ENCODE assay signal across 22 cellular contexts in genomic region chr2:102437122-102437521, GRCh38. TPM values are rescaled to one million over a fixed set of nuclear protein-coding genes. Genes with fewer than 3 reads are reported as not detected.
"Had no signal": no experiment of that assay in that cellular context is flagged by ENCODE, and none has a peak within 500 bp of the region (broad histone marks: within the 10 kb centered on the region; RNA-seq: fewer than 3 reads in every experiment).

No MANE protein-coding gene starts in this region.

- H3K4me1 ChIP-seq: adrenal gland, body of pancreas, prostate gland, right lobe of liver, SJSA1, testis, upper lobe of right lung had no signal

- H3K9me3 Mint-ChIP-seq: naive thymus-derived CD8-positive, alpha-beta T cell had no signal

- H3K27ac ChIP-seq: adrenal gland, body of pancreas, prostate gland, right lobe of liver, SJSA1, testis, upper lobe of right lung had no signal

- H3K27me3 ChIP-seq: adrenal gland, body of pancreas, right lobe of liver, SJSA1, spleen, testis, upper lobe of right lung had no signal

- H3K36me3 Mint-ChIP-seq: naive thymus-derived CD8-positive, alpha-beta T cell had no signal

- H3K9me3 ChIP-seq: adrenal gland, body of pancreas, heart right ventricle, prostate gland, right lobe of liver, SJSA1, spleen, testis, upper lobe of right lung had no signal

- H3K27ac Mint-ChIP-seq: activated CD8-positive, alpha-beta memory T cell treated with anti-CD3 and anti-CD28 coated beads, Interleukin-2, amount 10 ng/mL, durations not matched to agents 7 days and 5 days had no signal

- ATAC-seq: activated CD8-positive, alpha-beta memory T cell treated with anti-CD3 and anti-CD28 coated beads, Interleukin-2, amount 10 ng/mL, durations not matched to agents 7 days and 5 days; body of pancreas; left lobe of liver; naive thymus-derived CD8-positive, alpha-beta T cell; upper lobe of right lung had no signal

- H3K36me3 ChIP-seq: adrenal gland, heart right ventricle, prostate gland, right lobe of liver, SJSA1, upper lobe of right lung had no signal

- H3K4me3 ChIP-seq: adrenal gland, body of pancreas, heart right ventricle, prostate gland, right lobe of liver, SJSA1, testis, upper lobe of right lung had no signal

- H3K27me3 Mint-ChIP-seq: activated CD8-positive, alpha-beta memory T cell treated with anti-CD3 and anti-CD28 coated beads, Interleukin-2, amount 10 ng/mL, durations not matched to agents 7 days and 5 days; naive thymus-derived CD8-positive, alpha-beta T cell had no signal

- DNase-seq: activated CD8-positive, alpha-beta memory T cell treated with anti-CD3 and anti-CD28 coated beads, Interleukin-2, amount 10 ng/mL, durations not matched to agents 7 days and 5 days; adrenal gland; body of pancreas; central memory CD4-positive, alpha-beta T cell; cortex of kidney; effector CD8-positive, alpha-beta T cell; foreskin melanocyte; heart right ventricle; islet precursor cell; naive thymus-derived CD8-positive, alpha-beta T cell; occipital lobe; right lobe of liver; spleen; stimulated activated CD4-positive, alpha-beta T cell treated with anti-CD3 and anti-CD28 coated beads, Interleukin-2, amount 100 ng/mL, for 24 hours; SW 1271; T1000; testis; upper lobe of right lung had no signal

- H3K4me3 Mint-ChIP-seq: activated CD8-positive, alpha-beta memory T cell treated with anti-CD3 and anti-CD28 coated beads, Interleukin-2, amount 10 ng/mL, durations not matched to agents 7 days and 5 days; naive thymus-derived CD8-positive, alpha-beta T cell had no signal

RNA-seq across cellular contexts. Expression of gene IL18RAP, which starts 14.2 kb away (rescaled TPM):
- total RNA-seq: mammary epithelial cell, SJSA1 had no signal

RNA-seq across cellular contexts. Expression of gene SLC9A4, which starts 35.9 kb away (rescaled TPM):
- total RNA-seq: adrenal gland; left lobe of liver; naive thymus-derived CD8-positive, alpha-beta T cell; prostate gland; right lobe of liver; SJSA1; upper lobe of right lung had no signal
